11 cellular contexts compared by ENCODE assay signal in genomic region chr6:122709922-122710512, GRCh38.
DNase-seq lines count a peak whose midpoint lies in the region; ATAC-seq lines count a peak whose summit lies in the region.
"Had no signal": no experiment of that assay in that cellular context is flagged by ENCODE, and none has a peak within 500 bp of the region (broad histone marks: within the 10 kb centered on the region; RNA-seq: fewer than 3 reads in every experiment).

No MANE protein-coding gene starts in this region.

- H3K9ac ChIP-seq in BLaER1 treated with 17β-estradiol and CSF1 and Interleukin-3, amounts not matched to agents 10 nM and 100 nM = peak overlapping the region in 2 of 11 experiments; percentile 7 to 40; a peak in 2 of 22 replicates

- H3K4me2 ChIP-seq in BLaER1 treated with 17β-estradiol and CSF1 and Interleukin-3, amounts not matched to agents 10 nM and 100 nM = peak overlapping the region in 7 of 11 experiments; percentile 21 to 79 (median 69); a peak in 14 of 22 replicates

- peak overlapping the region in 7 of 11 experiments; percentile 3 to 71 (median 21); a peak in 7 of 22 replicates for H3K27ac ChIP-seq in BLaER1 treated with 17β-estradiol and CSF1 and Interleukin-3, amounts not matched to agents 10 nM and 100 nM
- H3K27ac ChIP-seq: SJCRH30 had no signal

- in situ Hi-C loops in ACHN (cut with HindIII; ENCODE audit: low pct_ligation_motif_present, low pct_unique_long_range_greater_than_20kb, low sequenced_read_pairs) = no loop called here

- no peaks in the 10 kb centered on the region for H4K20me1 ChIP-seq in BLaER1 treated with 17β-estradiol and CSF1 and Interleukin-3, amounts not matched to agents 10 nM and 100 nM

- peaks cover 0 to 48% (median 16%) of the 10 kb centered on the region in 10 experiments; a peak in 14 of 20 replicates for H3K4me1 ChIP-seq in BLaER1 treated with 17β-estradiol and CSF1 and Interleukin-3, amounts not matched to agents 10 nM and 100 nM
- H3K4me1 ChIP-seq: SJCRH30 had no signal

- H3K27me3 ChIP-seq in BLaER1 treated with 17β-estradiol and CSF1 and Interleukin-3, amounts not matched to agents 10 nM and 100 nM = peaks cover 0 to 35% (median 0%) of the 10 kb centered on the region in 11 experiments; a peak in 5 of 22 replicates
- H3K27me3 ChIP-seq: SJCRH30 had no signal

- DNase-seq in SIG-M5 treated with dmso at 0.1 percent for 504 hours (lab: John Stamatoyannopoulos, UW; ENCODE audit: unreplicated experiment) (peak; percentile 94), ACHN (no peak)
- no peak for DNase-seq in activated CD4-positive, alpha-beta T cell treated with anti-CD3 and anti-CD28 coated beads for 48 hours
- DNase-seq: left colon, NCI-H2029 treated with DMSO at 0.1 percent for 48 hours, SJCRH30 had no signal

- ATAC-seq in GM19351 (IDR thresholded peaks at IDR 0.05; ENCODE audit: unreplicated experiment) = peak; percentile 91
- ATAC-seq in HG03103 (IDR thresholded peaks at IDR 0.05; ENCODE audit: low read depth, unreplicated experiment) = peak; percentile 88
- ATAC-seq in esophagus mucosa = no peak
- ATAC-seq in HG03039 (IDR thresholded peaks at IDR 0.05; ENCODE audit: unreplicated experiment) = no peak
- ATAC-seq: left colon had no signal

- no peaks in the 10 kb centered on the region for H3K36me3 ChIP-seq in BLaER1 treated with 17β-estradiol and CSF1 and Interleukin-3, amounts not matched to agents 10 nM and 100 nM
- H3K36me3 ChIP-seq: SJCRH30 had no signal

- H3K4me3 ChIP-seq in BLaER1 treated with 17β-estradiol and CSF1 and Interleukin-3, amounts not matched to agents 10 nM and 100 nM = no peak overlapping the region
- H3K4me3 ChIP-seq: SJCRH30 had no signal

- H3K9me3 ChIP-seq in BLaER1 treated with 17β-estradiol and CSF1 and Interleukin-3, amounts not matched to agents 10 nM and 100 nM (replicated peaks in 1 of 11) = no peaks in the 10 kb centered on the region
- H3K9me3 ChIP-seq: SJCRH30 had no signal

Comparison
In these comparisons a context has a peak if more than half of its experiments do, and no peak if none do; other contexts are left out.
1. ATAC-seq: peak in GM19351 (single experiment) and HG03103 (single experiment); none in esophagus mucosa (single experiment) and HG03039 (single experiment).